Comparison of ENCODE assay signal across 28 cellular contexts in genomic region chr15:70962084-70962483, GRCh38.
"Had no signal": no experiment of that assay in that cellular context is flagged by ENCODE, and none has a peak within 500 bp of the region (broad histone marks: within the 10 kb centered on the region; RNA-seq: fewer than 3 reads in every experiment).

No MANE protein-coding gene starts in this region.

- H3K27ac ChIP-seq: colonic mucosa, coronary artery, dorsolateral prefrontal cortex, epithelial cell of prostate, esophagus muscularis mucosa, esophagus squamous epithelium, foreskin keratinocyte, gastrocnemius medialis, gastroesophageal sphincter, heart left ventricle, heart right ventricle had no signal

- FAIRE-seq: colon, endometrium, endothelial cell of umbilical vein, frontal cortex had no signal

- H3K27me3 ChIP-seq: colonic mucosa, dorsolateral prefrontal cortex, esophagus muscularis mucosa, esophagus squamous epithelium, foreskin keratinocyte, gastrocnemius medialis, gastroesophageal sphincter, heart left ventricle, heart right ventricle had no signal

- ATAC-seq: effector memory CD8-positive, alpha-beta T cell; esophagus mucosa; foreskin keratinocyte; gastrocnemius medialis; gastroesophageal sphincter; heart left ventricle; heart right ventricle had no signal

- H3K36me3 ChIP-seq: colonic mucosa, esophagus squamous epithelium, gastrocnemius medialis, gastroesophageal sphincter had no signal

- H3K4me1 ChIP-seq: colonic mucosa, esophagus muscularis mucosa, esophagus squamous epithelium, foreskin keratinocyte, gastrocnemius medialis, gastroesophageal sphincter, heart left ventricle, heart right ventricle had no signal

- H3K4me3 ChIP-seq: colonic mucosa, coronary artery, dorsolateral prefrontal cortex, esophagus muscularis mucosa, esophagus squamous epithelium, gastrocnemius medialis, gastroesophageal sphincter, heart left ventricle, heart right ventricle had no signal

- DNase-seq: colonic mucosa; cortex of kidney; dermis blood vessel endothelial cell; dorsolateral prefrontal cortex; effector CD4-positive, alpha-beta T cell; effector CD8-positive, alpha-beta T cell; effector memory CD4-positive, alpha-beta T cell; effector memory CD8-positive, alpha-beta T cell; endodermal cell; erythroblast; esophagus squamous epithelium; foreskin fibroblast; foreskin keratinocyte; foreskin melanocyte; gastrocnemius medialis; glutamatergic neuron; head of caudate nucleus; heart left ventricle; heart right ventricle had no signal

- H3K9me3 ChIP-seq: colonic mucosa, esophagus muscularis mucosa, esophagus squamous epithelium, gastrocnemius medialis, gastroesophageal sphincter, heart right ventricle had no signal
